ENCODE assay signal across 25 cellular contexts in the genomic region with DNA sequence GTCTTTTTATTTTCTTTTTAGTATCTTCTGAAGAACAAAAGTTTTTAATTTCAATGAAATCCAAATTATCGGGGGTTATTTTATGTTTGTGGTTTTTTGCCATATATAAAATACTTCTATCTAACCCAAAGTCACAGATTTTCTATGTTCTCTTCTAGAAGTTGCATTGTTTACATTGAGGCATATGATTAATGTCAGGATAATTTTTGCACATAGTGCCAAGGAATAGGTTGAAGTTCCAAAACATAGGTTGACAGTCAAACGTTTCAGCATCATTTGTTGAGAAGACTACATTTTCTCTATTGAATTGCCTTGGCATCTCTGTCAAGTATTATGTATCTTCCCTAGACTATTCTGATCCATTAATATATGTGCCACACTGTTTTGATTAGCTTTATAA.
"Had no signal": no experiment of that assay in that cellular context is flagged by ENCODE, and none has a peak within 500 bp of the region (broad histone marks: within the 10 kb centered on the region; RNA-seq: fewer than 3 reads in every experiment).

No MANE protein-coding gene starts in this region.

- H3K9me3 ChIP-seq: esophagus muscularis mucosa, gastrocnemius medialis, left lung, lower lobe of right lung, ovary, suprapubic skin, thyroid gland had no signal

- ATAC-seq: effector memory CD8-positive, alpha-beta T cell; gastrocnemius medialis; left lung; lower lobe of right lung; natural killer cell treated with Interleukin-12 subunit alpha and Interleukin-12 subunit beta and Interleukin-15 and Interleukin-18, amount 100 ng/mL, for 72 hours; right cardiac atrium; stimulated activated effector memory CD8-positive, alpha-beta T cell treated with anti-CD3 and anti-CD28 coated beads, Interleukin-12 subunit alpha, Interleukin-12 subunit beta, amount 100 ng/mL, for 72 hours; stimulated activated naive CD8-positive, alpha-beta T cell treated with anti-CD3 and anti-CD28 coated beads, Interleukin-15, Interleukin-2, amounts not matched to agents 100 U/mL and 50 U/mL, for 24 hours had no signal

- H3K27me3 Mint-ChIP-seq: effector memory CD8-positive, alpha-beta T cell; natural killer cell treated with Interleukin-12 subunit alpha and Interleukin-12 subunit beta and Interleukin-15 and Interleukin-18, amount 100 ng/mL, for 72 hours; progenitor cell of endocrine pancreas; type B pancreatic cell had no signal

- H3K4me1 Mint-ChIP-seq: neural progenitor cell had no signal

- H3K9me3 Mint-ChIP-seq: effector memory CD8-positive, alpha-beta T cell; natural killer cell treated with Interleukin-12 subunit alpha and Interleukin-12 subunit beta and Interleukin-15 and Interleukin-18, amount 100 ng/mL, for 72 hours; type B pancreatic cell had no signal

- H3K4me2 ChIP-seq: neural progenitor cell, smooth muscle cell had no signal

- H3K36me3 ChIP-seq: esophagus muscularis mucosa, gastrocnemius medialis, lower lobe of right lung, ovary, thyroid gland had no signal

- H3K9ac ChIP-seq: neural progenitor cell had no signal

- FAIRE-seq: keratinocyte, urothelium cell line had no signal

- H3K27ac Mint-ChIP-seq: neural progenitor cell; progenitor cell of endocrine pancreas; stimulated activated effector memory CD8-positive, alpha-beta T cell treated with anti-CD3 and anti-CD28 coated beads, Interleukin-12 subunit alpha, Interleukin-12 subunit beta, amount 100 ng/mL, for 72 hours; type B pancreatic cell had no signal

- H2AFZ ChIP-seq: neural progenitor cell had no signal

- H3K4me1 ChIP-seq: lower lobe of right lung had no signal

- H3K27me3 ChIP-seq: esophagus muscularis mucosa, gastrocnemius medialis, left lung, neural progenitor cell, ovary, suprapubic skin, thyroid gland had no signal

- H3K4me3 Mint-ChIP-seq: effector memory CD8-positive, alpha-beta T cell; natural killer cell treated with Interleukin-12 subunit alpha and Interleukin-12 subunit beta and Interleukin-15 and Interleukin-18, amount 100 ng/mL, for 72 hours; neural progenitor cell; stimulated activated effector memory CD8-positive, alpha-beta T cell treated with anti-CD3 and anti-CD28 coated beads, Interleukin-12 subunit alpha, Interleukin-12 subunit beta, amount 100 ng/mL, for 72 hours; type B pancreatic cell had no signal

- H3K4me3 ChIP-seq: esophagus muscularis mucosa, gastrocnemius medialis, left lung, lower lobe of right lung, neural progenitor cell, ovary, smooth muscle cell, suprapubic skin, thyroid gland had no signal

- DNase-seq: effector memory CD8-positive, alpha-beta T cell; gastrocnemius medialis; glutamatergic neuron; left lung; lower lobe of right lung; mesenchymal stem cell; midbrain; nucleus accumbens; ovary; right cardiac atrium; stimulated activated CD4-positive, alpha-beta T cell treated with anti-CD3 and anti-CD28 coated beads, Interleukin-4, amount 100 ng/mL, for 1 hour; stimulated activated CD8-positive, alpha-beta memory T cell treated with anti-CD3 and anti-CD28 coated beads, Interleukin-4, amount 100 ng/mL, for 48 hours; stimulated activated naive CD8-positive, alpha-beta T cell treated with anti-CD3 and anti-CD28 coated beads, Interleukin-15, Interleukin-2, amounts not matched to agents 100 U/mL and 50 U/mL, for 24 hours; thyroid gland had no signal

- H3K27ac ChIP-seq: epithelial cell of prostate, esophagus muscularis mucosa, gastrocnemius medialis, left lung, lower lobe of right lung, neural progenitor cell, ovary, suprapubic skin, thyroid gland had no signal
